16 cellular contexts compared by ENCODE assay signal in genomic region chr2:46039543-46040303, GRCh38.
A peak's percentile ranks its signal among the peaks of the same experiment; 100 is the strongest.
DNase-seq lines count a peak whose midpoint lies in the region; ATAC-seq, FAIRE-seq and TF ChIP-seq lines count a peak whose summit lies in the region.
"Had no signal": no experiment of that assay in that cellular context is flagged by ENCODE, and none has a peak within 500 bp of the region (broad histone marks: within the 10 kb centered on the region; RNA-seq: fewer than 3 reads in every experiment).

No MANE protein-coding gene starts in this region.

- H3K4me2 ChIP-seq in HepG2 (ENCODE audit: low read depth, low read length) = no peak overlapping the region
- H3K4me2 ChIP-seq: PC-9 had no signal

- in situ Hi-C loops in HepG2 (cut with HindIII; ENCODE audit: extremely low pct_ligation_motif_present, low pct_unique_long_range_greater_than_20kb) = no loop called here

- ATAC-seq in heart left ventricle (peak in 3 of 4 donors; percentile 31 to 58 (median 41)), Right ventricle myocardium superior (ENCODE audit: poor library complexity) (no peak), HepG2 (no peak), GM19328 (IDR thresholded peaks at IDR 0.05; ENCODE audit: unreplicated experiment) (no peak)
- ATAC-seq in activated naive CD8-positive, alpha-beta T cell treated with anti-CD3 and anti-CD28 coated beads, Interleukin-2, amount 50 U/mL, for 24 hours = no peak

- no peak for FAIRE-seq in HepG2 (lab: Jason Lieb, UNC)
- FAIRE-seq: H54 had no signal

- H4K20me1 ChIP-seq in HepG2 (ENCODE audit: insufficient read depth, low read length) = no peaks in the 10 kb centered on the region

- no peak for TF ChIP-seq POLR2A in heart left ventricle (IDR thresholded peaks at IDR 0.05)
- TF ChIP-seq POLR2A in HepG2 (IDR thresholded peaks at IDR 0.05; ENCODE audit: insufficient read depth in 1 of 2, low read depth in 2 of 2, low read length in 2 of 2) = no peak
- no peak for TF ChIP-seq POLR2A in prostate gland (IDR thresholded peaks at IDR 0.05)
- TF ChIP-seq POLR2A in vagina (IDR thresholded peaks at IDR 0.05) = no peak

- POLR2A ChIA-PET in HepG2 (lab: Yijun Ruan, JAX) = no interaction called here

- intact Hi-C loops in heart left ventricle (cut with DNase I) = no loop called here
- intact Hi-C loops in Right ventricle myocardium superior (cut with DNase I) = no loop called here
- intact Hi-C loops in HepG2 (cut with micrococcal nuclease; ENCODE audit: unreplicated experiment) = no loop called here
- intact Hi-C loops in prostate gland (cut with DNase I) = no loop called here
- intact Hi-C loops in vagina (cut with DNase I) = no loop called here

- H3K27me3 ChIP-seq in heart left ventricle (no peaks in the 10 kb centered on the region), HepG2 (ENCODE audit: control insufficient read depth in 1 of 2, insufficient read depth in 2 of 2, low read length in 2 of 2) (no peaks in the 10 kb centered on the region), prostate gland (replicated peaks; ENCODE audit: insufficient read depth) (no peaks in the 10 kb centered on the region), vagina (no peaks in the 10 kb centered on the region)

- 64 to 79% (median 70%) methylated on average over 4 of the region's 4 CpGs for WGBS in heart left ventricle, 4 donors
- 94% methylated on average over 4 of the region's 4 CpGs for WGBS in HepG2 (ENCODE audit: low lambda C conversion rate)
- 88% methylated on average over 4 of the region's 4 CpGs for WGBS in prostate gland

- H3K9me3 ChIP-seq in heart left ventricle (no peaks in the 10 kb centered on the region), HepG2 (ENCODE audit: low read length) (no peaks in the 10 kb centered on the region), prostate gland (no peaks in the 10 kb centered on the region), vagina (no peaks in the 10 kb centered on the region)
- H3K9me3 ChIP-seq: Caco-2 had no signal

- CTCF ChIA-PET in HepG2 (lab: Yijun Ruan, JAX; ENCODE audit: low intra/inter-chr PET ratio, low total read pairs) = no interaction called here

- H3K27ac Mint-ChIP-seq in activated naive CD8-positive, alpha-beta T cell treated with anti-CD3 and anti-CD28 coated beads, Interleukin-2, amount 50 U/mL, for 24 hours = no peak overlapping the region

- H3K27ac ChIP-seq in heart left ventricle = peak overlapping the region in 8 of 12 donors; percentile 24 to 66 (median 30)
- H3K27ac ChIP-seq in HepG2 (ENCODE audit: extremely low read length, insufficient read depth, low read length) = no peak overlapping the region
- peak overlapping the region; percentile 13 to 52 for H3K27ac ChIP-seq in prostate gland
- peak overlapping the region; percentile 55 for H3K27ac ChIP-seq in vagina
- H3K27ac ChIP-seq: PC-9 had no signal

- no peaks in the 10 kb centered on the region for H3K36me3 ChIP-seq in heart left ventricle
- H3K36me3 ChIP-seq in HepG2 (replicated peaks in 1 of 2; ENCODE audit: control insufficient read depth in 1 of 2, insufficient read depth in 2 of 2, low read length in 2 of 2) = no peaks in the 10 kb centered on the region
- H3K36me3 ChIP-seq in prostate gland = no peaks in the 10 kb centered on the region
- no peaks in the 10 kb centered on the region for H3K36me3 ChIP-seq in vagina

- no peaks in the 10 kb centered on the region for H3K9me3 Mint-ChIP-seq in activated naive CD8-positive, alpha-beta T cell treated with anti-CD3 and anti-CD28 coated beads, Interleukin-2, amount 50 U/mL, for 24 hours

- TF ChIP-seq CTCF in heart left ventricle (IDR thresholded peaks at IDR 0.05) (no peak), HepG2 (CRISPR knock-in tag; IDR thresholded peaks at IDR 0.05) (no peak), prostate gland (IDR thresholded peaks at IDR 0.05) (no peak), vagina (IDR thresholded peaks at IDR 0.05) (no peak)

- no peak overlapping the region for H3K4me3 ChIP-seq in heart left ventricle
- H3K4me3 ChIP-seq in HepG2 (replicated peaks in 1 of 3; ENCODE audit: insufficient read depth in 1 of 3, low read depth in 2 of 3, low read length in 3 of 3) = no peak overlapping the region
- H3K4me3 ChIP-seq in prostate gland = no peak overlapping the region
- no peak overlapping the region for H3K4me3 ChIP-seq in vagina
- H3K4me3 ChIP-seq: PC-9 had no signal

- no peaks in the 10 kb centered on the region for H3K36me3 Mint-ChIP-seq in activated naive CD8-positive, alpha-beta T cell treated with anti-CD3 and anti-CD28 coated beads, Interleukin-2, amount 50 U/mL, for 24 hours (ENCODE audit: low read depth)

- no peaks in the 10 kb centered on the region for H3K79me2 ChIP-seq in HepG2 (ENCODE audit: insufficient read depth, low read length)

- H3K4me3 Mint-ChIP-seq in activated naive CD8-positive, alpha-beta T cell treated with anti-CD3 and anti-CD28 coated beads, Interleukin-2, amount 50 U/mL, for 24 hours = no peak overlapping the region

- no TSS peak for BruUV-seq in HepG2 (replicated peaks; lab: Mats Ljungman, UMichigan)

- no peak overlapping the region for H3K9ac ChIP-seq in HepG2 (ENCODE audit: insufficient read depth, low read depth, low read length)

- H3K27me3 Mint-ChIP-seq in activated naive CD8-positive, alpha-beta T cell treated with anti-CD3 and anti-CD28 coated beads, Interleukin-2, amount 50 U/mL, for 24 hours = no peaks in the 10 kb centered on the region

- TF ChIP-seq EP300 in HepG2 (IDR thresholded peaks at IDR 0.05; ENCODE audit: low read depth in 2 of 2, low read length in 2 of 2) = no peak
- no peak for TF ChIP-seq EP300 in HepG2 (CRISPR knock-in tag; IDR thresholded peaks at IDR 0.05; ENCODE audit: borderline replicate concordance)

- H3K4me1 ChIP-seq in heart left ventricle = peaks cover 0 to 40% (median 18%) of the 10 kb centered on the region in 12 donors
- H3K4me1 ChIP-seq in HepG2 (ENCODE audit: insufficient read depth, low read length) = peaks cover 62% of the 10 kb centered on the region
- peaks cover 16% of the 10 kb centered on the region for H3K4me1 ChIP-seq in prostate gland (replicated peaks)
- H3K4me1 ChIP-seq in vagina = peaks cover 44% of the 10 kb centered on the region
- H3K4me1 ChIP-seq: Caco-2 had no signal

- no peak overlapping the region for H2AFZ ChIP-seq in HepG2 (ENCODE audit: low read length)
- H2AFZ ChIP-seq: PC-9 had no signal

- H3K4me1 Mint-ChIP-seq in activated naive CD8-positive, alpha-beta T cell treated with anti-CD3 and anti-CD28 coated beads, Interleukin-2, amount 50 U/mL, for 24 hours = no peaks in the 10 kb centered on the region

- DNase-seq in heart left ventricle = no peak
- no peak for DNase-seq in Right ventricle myocardium superior
- DNase-seq in HepG2 (ENCODE audit: low spot score) = no peak
- no peak for DNase-seq in prostate gland (ENCODE audit: low spot score)
- DNase-seq in vagina (ENCODE audit: extremely low spot score in 2 of 2) = no peak
- DNase-seq in nucleus accumbens (lab: John Stamatoyannopoulos, UW) = no peak
- DNase-seq in activated naive CD8-positive, alpha-beta T cell treated with anti-CD3 and anti-CD28 coated beads, Interleukin-2, amount 50 U/mL, for 24 hours = no peak
- DNase-seq: Caco-2, MM.1S, NCI-H1105 treated with DMSO at 0.1 percent for 48 hours, NCI-H187, NCI-H446, NCI-H748 treated with DMSO at 0.1 percent for 48 hours, PC-9 had no signal

- no peak for TF ChIP-seq RAD21 in HepG2 (CRISPR knock-in tag; IDR thresholded peaks at IDR 0.05)

TF ChIP-seq in HepG2, 621 proteins besides CTCF, POLR2A, EP300 and RAD21 (continues in another document):
- TF ChIP-seq SP4 (CRISPR knock-in tag; IDR thresholded peaks at IDR 0.05) = no peak
- TF ChIP-seq STAT6 (CRISPR knock-in tag; IDR thresholded peaks at IDR 0.05; ENCODE audit: borderline replicate concordance) = no peak
- peak; percentile 48 for TF ChIP-seq PCBP2 (optimal IDR thresholded peaks at IDR 0.05; ENCODE audit: low read depth, low read length, poor library complexity, severe bottlenecking)
- no peak for TF ChIP-seq USF2 (IDR thresholded peaks at IDR 0.05; ENCODE audit: low read depth, low read length)
- no peak for TF ChIP-seq USF2 (CRISPR knock-in tag; IDR thresholded peaks at IDR 0.05; ENCODE audit: borderline replicate concordance)
- no peak for TF ChIP-seq JUNB (CRISPR knock-in tag; IDR thresholded peaks at IDR 0.05; ENCODE audit: borderline replicate concordance)
- TF ChIP-seq TAF1 (CRISPR knock-in tag; IDR thresholded peaks at IDR 0.05) = no peak

Comparison
In these comparisons a context has a peak if more than half of its experiments do, and no peak if none do; other contexts are left out.
1. ATAC-seq: peak in heart left ventricle (3 of 4); none in Right ventricle myocardium superior (single experiment), HepG2 (single experiment), activated naive CD8-positive, alpha-beta T cell treated with anti-CD3 and anti-CD28 coated beads, Interleukin-2, amount 50 U/mL, for 24 hours (single experiment) and GM19328 (single experiment).